ENCODE assay signal across 9 cellular contexts in the genomic region with DNA sequence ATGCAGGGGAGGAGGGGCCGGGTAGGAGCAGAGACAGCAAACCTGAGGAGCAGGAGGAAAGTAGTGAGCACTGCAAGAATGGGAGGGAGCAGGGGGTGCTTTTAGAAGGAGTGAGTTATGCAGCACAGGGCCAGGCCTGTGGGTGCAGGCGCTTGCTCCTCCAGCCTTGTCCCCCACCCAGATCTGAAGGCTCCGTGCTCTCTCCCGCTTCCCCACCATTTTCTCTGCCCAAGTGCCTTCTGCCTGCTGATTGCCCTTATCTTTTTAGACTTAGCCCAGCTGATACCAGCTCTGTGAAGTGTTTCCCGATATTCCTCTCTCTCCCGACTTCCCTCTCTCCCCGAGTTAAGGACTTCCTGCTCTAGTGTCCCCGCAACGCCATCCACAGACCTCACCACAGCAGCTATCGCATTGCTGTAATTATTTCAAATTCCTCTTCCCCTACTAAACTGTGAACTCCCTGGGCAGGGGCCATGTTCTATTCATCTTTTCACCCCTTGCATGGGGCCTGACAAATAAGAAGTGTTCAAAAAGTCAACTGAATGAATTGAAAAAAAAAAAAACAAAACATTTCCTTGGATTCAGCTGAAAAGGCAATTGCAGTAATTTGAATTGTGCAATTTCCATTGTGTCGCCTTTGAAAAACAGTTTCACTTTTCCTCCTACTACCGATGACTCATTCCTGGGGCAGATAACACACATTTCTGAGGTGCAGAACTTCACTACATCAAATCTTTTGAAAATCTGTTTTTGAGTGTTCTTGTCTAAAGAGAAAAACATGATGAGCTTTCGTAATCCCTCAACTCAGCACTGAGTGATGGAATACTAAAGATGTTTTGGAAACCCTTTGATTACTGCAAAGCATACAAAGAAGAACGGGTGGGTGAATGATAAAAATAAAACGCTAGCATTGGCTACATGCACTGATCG.
DNase-seq lines count a peak whose midpoint lies in the region; FAIRE-seq and TF ChIP-seq lines count a peak whose summit lies in the region.
"Had no signal": no experiment of that assay in that cellular context is flagged by ENCODE, and none has a peak within 500 bp of the region (broad histone marks: within the 10 kb centered on the region; RNA-seq: fewer than 3 reads in every experiment).

No MANE protein-coding gene starts in this region.

- H3K9me3 ChIP-seq in Peyer's patch: no peaks in the 10 kb centered on the region

- H3K36me3 ChIP-seq in Peyer's patch (no peaks in the 10 kb centered on the region), bronchial epithelial cell (ENCODE audit: control insufficient read depth, insufficient read depth, low read length) (no peaks in the 10 kb centered on the region)

- H3K9me3 Mint-ChIP-seq in stimulated activated naive CD8-positive, alpha-beta T cell treated with anti-CD3 and anti-CD28 coated beads, Interleukin-15, Interleukin-2, amounts not matched to agents 100 ng/mL and 50 ng/mL, for 24 hours: no peaks in the 10 kb centered on the region

- H3K4me3 ChIP-seq in Peyer's patch (peak overlapping the region; percentile 13 to 43 (median 28)), bronchial epithelial cell (ENCODE audit: low read depth, low read length) (peak overlapping the region; percentile 24)

- TF ChIP-seq CTCF in Peyer's patch (IDR thresholded peaks at IDR 0.05): no peak
- TF ChIP-seq CTCF in bronchial epithelial cell (IDR thresholded peaks at IDR 0.05; ENCODE audit: insufficient read depth, low read length, severe bottlenecking): no peak

- DNase-seq in NCI-H146 (lab: John Stamatoyannopoulos, UW): peak; percentile 27
- DNase-seq in NCI-H146 treated with DMSO at 0.1 percent for 48 hours (lab: John Stamatoyannopoulos, UW; ENCODE audit: unreplicated experiment): no peak
- peak in 2 of 3 donors; percentile 59 to 60 for DNase-seq in Peyer's patch
- DNase-seq in bronchial epithelial cell (ENCODE audit: low read depth): peak; percentile 85
- peak; percentile 89 for DNase-seq in kidney glomerular epithelial cell (lab: John Stamatoyannopoulos, UW)
- no peak for DNase-seq in epidermal melanocyte (ENCODE audit: insufficient read length, low spot score)
- DNase-seq in NCI-H526 (lab: John Stamatoyannopoulos, UW): no peak

- peak overlapping the region; percentile 71 for H3K4me3 Mint-ChIP-seq in stimulated activated naive CD8-positive, alpha-beta T cell treated with anti-CD3 and anti-CD28 coated beads, Interleukin-15, Interleukin-2, amounts not matched to agents 100 ng/mL and 50 ng/mL, for 24 hours

- H3K36me3 Mint-ChIP-seq in stimulated activated naive CD8-positive, alpha-beta T cell treated with anti-CD3 and anti-CD28 coated beads, Interleukin-15, Interleukin-2, amounts not matched to agents 100 ng/mL and 50 ng/mL, for 24 hours (ENCODE audit: low read depth): no peaks in the 10 kb centered on the region

- peak overlapping the region; percentile 20 to 83 (median 60) for H3K27ac ChIP-seq in Peyer's patch

- FAIRE-seq in bronchial epithelial cell (lab: Jason Lieb, UNC): no peak
- FAIRE-seq: A204.1 had no signal

- H3K27me3 ChIP-seq in Peyer's patch (no peaks in the 10 kb centered on the region), bronchial epithelial cell (ENCODE audit: control insufficient read depth, insufficient read depth, low read length) (no peaks in the 10 kb centered on the region)

- no peak for TF ChIP-seq POLR2A in Peyer's patch (IDR thresholded peaks at IDR 0.05)

- peaks cover 0 to 9% (median 0%) of the 10 kb centered on the region in 4 donors for H3K4me1 ChIP-seq in Peyer's patch

- H3K27ac Mint-ChIP-seq in stimulated activated naive CD8-positive, alpha-beta T cell treated with anti-CD3 and anti-CD28 coated beads, Interleukin-15, Interleukin-2, amounts not matched to agents 100 ng/mL and 50 ng/mL, for 24 hours: peak overlapping the region; percentile 77

- H3K4me1 Mint-ChIP-seq in stimulated activated naive CD8-positive, alpha-beta T cell treated with anti-CD3 and anti-CD28 coated beads, Interleukin-15, Interleukin-2, amounts not matched to agents 100 ng/mL and 50 ng/mL, for 24 hours (ENCODE audit: low read depth): peaks cover 41% of the 10 kb centered on the region

- no peaks in the 10 kb centered on the region for H3K27me3 Mint-ChIP-seq in stimulated activated naive CD8-positive, alpha-beta T cell treated with anti-CD3 and anti-CD28 coated beads, Interleukin-15, Interleukin-2, amounts not matched to agents 100 ng/mL and 50 ng/mL, for 24 hours

Comparison
In these comparisons a context has a peak if more than half of its experiments do, and no peak if none do; other contexts are left out.
1. DNase-seq: peak in NCI-H146 (single experiment), Peyer's patch (2 of 3), bronchial epithelial cell (single experiment) and kidney glomerular epithelial cell (single experiment); none in NCI-H146 treated with DMSO at 0.1 percent for 48 hours (single experiment), epidermal melanocyte (single experiment) and NCI-H526 (0 of 2).